In the genomic region with DNA sequence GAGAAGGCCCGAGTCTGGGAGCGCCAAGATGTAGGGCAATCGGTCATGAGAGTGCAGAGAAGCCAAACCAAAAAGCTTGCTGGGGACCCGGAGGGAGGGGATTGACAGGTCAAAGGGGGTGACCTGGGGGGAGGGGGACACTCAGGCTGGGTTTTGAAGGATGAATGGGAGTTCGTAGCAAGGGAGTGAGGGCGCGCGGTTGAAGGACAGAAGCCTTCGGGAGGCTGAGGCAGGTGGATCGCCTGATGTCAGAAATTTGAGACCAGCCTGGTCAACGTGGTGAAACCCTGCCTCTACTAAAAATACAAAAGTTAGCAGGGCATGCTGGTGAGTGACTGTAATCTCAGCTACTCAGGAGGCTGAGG, we compare ENCODE assay signal across 8 cellular contexts. TPM values are rescaled to one million over a fixed set of nuclear protein-coding genes. Genes with fewer than 3 reads are reported as not detected.
A peak's percentile ranks its signal among the peaks of the same experiment; 100 is the strongest.
DNase-seq lines count a peak whose midpoint lies in the region; ATAC-seq and TF ChIP-seq lines count a peak whose summit lies in the region.
"Not testable (repeated sequence)": the region's sequence is repeated elsewhere in the genome, so short reads cannot be mapped to it uniquely, and the experiment has no call there.

No MANE protein-coding gene starts in this region.

- not testable (repeated sequence) for H3K4me1 ChIP-seq in SK-N-SH (ENCODE audit: control insufficient read depth in 1 of 2, insufficient read depth in 2 of 2, low read depth in 1 of 2, low read length in 1 of 2)
- H3K4me1 ChIP-seq in neuron (ENCODE audit: insufficient read depth, low read length): peaks cover 16% of the 10 kb centered on the region

- H2AFZ ChIP-seq in SK-N-SH (ENCODE audit: low read depth) (peak overlapping the region; percentile 95; the same call in 1 of the 2 replicates), neuron (ENCODE audit: low read depth, low read length) (peak overlapping the region; percentile 34)

- not testable (repeated sequence) for TF ChIP-seq EP300 in SK-N-SH (IDR thresholded peaks at IDR 0.05; ENCODE audit: borderline replicate concordance in 1 of 2, low read depth in 1 of 2, low read length in 1 of 2)

- peaks cover 33% of the 10 kb centered on the region for H3K79me2 ChIP-seq in SK-N-SH (ENCODE audit: insufficient read depth)

- not testable (repeated sequence) for H3K9me2 ChIP-seq in SK-N-SH

- H4K20me1 ChIP-seq in SK-N-SH (ENCODE audit: insufficient read depth): peaks cover 25% of the 10 kb centered on the region

- H3K36me3 ChIP-seq in BJ (ENCODE audit: control insufficient read depth, insufficient read depth, low read length); SK-N-SH (replicated peaks in 1 of 2; ENCODE audit: control insufficient read depth in 1 of 2, insufficient read depth in 2 of 2, low read length in 1 of 2); neuron (ENCODE audit: insufficient read depth, low read length): not testable (repeated sequence)

- peak; percentile 6 for ATAC-seq in HG03135 (IDR thresholded peaks at IDR 0.05; ENCODE audit: unreplicated experiment)
- not testable (repeated sequence) for ATAC-seq in effector memory CD8-positive, alpha-beta T cell (replicated peaks)

- POLR2A ChIA-PET in BJ (lab: Charles Lee): not testable (repeated sequence)
- POLR2A ChIA-PET in SK-N-SH (lab: Yijun Ruan, JAX): interaction anchor here (0.7 kb wide), 1 partner anchor 115 kb away, joined by 3 read pairs; no protein-coding TSS in a partner anchor

- H3K4me2 ChIP-seq in SK-N-SH: peak overlapping the region; percentile 100

- H3K9me3 Mint-ChIP-seq in activated naive CD8-positive, alpha-beta T cell (ENCODE audit: low read depth); effector memory CD8-positive, alpha-beta T cell; immature natural killer cell: not testable (repeated sequence)

- H3K4me1 Mint-ChIP-seq in activated naive CD8-positive, alpha-beta T cell (ENCODE audit: low read depth): peaks cover 13% of the 10 kb centered on the region
- H3K4me1 Mint-ChIP-seq in effector memory CD8-positive, alpha-beta T cell (ENCODE audit: low read depth in 2 of 2): peaks cover 11 to 14% of the 10 kb centered on the region in 2 donors
- peaks cover 9 to 14% of the 10 kb centered on the region in 2 donors for H3K4me1 Mint-ChIP-seq in immature natural killer cell

- H3K4me3 ChIP-seq in BJ (ENCODE audit: low read depth, low read length): peak overlapping the region; percentile 65
- H3K4me3 ChIP-seq in SK-N-SH (ENCODE audit: low read depth in 2 of 2, low read length in 1 of 2): peak overlapping the region; percentile 58 to 77
- peak overlapping the region; percentile 91 for H3K4me3 ChIP-seq in neuron (ENCODE audit: low read length)

- WGBS in SK-N-SH (ENCODE audit: low lambda C conversion rate): 63% methylated on average over 11 of the region's 11 CpGs

- H3K9ac ChIP-seq in SK-N-SH: peak overlapping the region; percentile 67

- not testable (repeated sequence) for H3F3A ChIP-seq in SK-N-SH (replicated peaks; ENCODE audit: insufficient read depth)

- DNase-seq in BJ (ENCODE audit: low read depth); SK-N-SH; effector memory CD8-positive, alpha-beta T cell; immature natural killer cell: not testable (repeated sequence)
- DNase-seq in substantia nigra (lab: John Stamatoyannopoulos, UW): peak in 5 of 49 donors; percentile 21 to 54 (median 45)

- not testable (repeated sequence) for TF ChIP-seq RAD21 in SK-N-SH (IDR thresholded peaks at IDR 0.05; ENCODE audit: low read length)

- not testable (repeated sequence) for H3K27ac Mint-ChIP-seq in activated naive CD8-positive, alpha-beta T cell
- H3K27ac Mint-ChIP-seq in effector memory CD8-positive, alpha-beta T cell: peak overlapping the region in 1 of 2 donors; percentile 78
- peak overlapping the region in 3 of 6 donors; percentile 65 to 71 (median 67) for H3K27ac Mint-ChIP-seq in immature natural killer cell

- CTCF ChIA-PET in BJ (lab: Yijun Ruan, JAX) (interaction anchor here (1.7 kb wide), 1 partner anchor 19 kb away, joined by 4 read pairs; no protein-coding TSS in a partner anchor), SK-N-SH (lab: Yijun Ruan, JAX) (interaction anchor here (0.7 to 1.1 kb wide), 4 partner anchors 9 to 278 kb away, joined by 3 to 4 read pairs (median 3); no protein-coding TSS in a partner anchor)

- not testable (repeated sequence) for H3K27ac ChIP-seq in SK-N-SH (ENCODE audit: low read depth in 2 of 2, low read length in 1 of 2)
- peak overlapping the region; percentile 86 for H3K27ac ChIP-seq in substantia nigra (ENCODE audit: low read depth, low read length, poor library complexity, severe bottlenecking)

- peak overlapping the region; percentile 77 for H3K4me3 Mint-ChIP-seq in activated naive CD8-positive, alpha-beta T cell
- peak overlapping the region; percentile 76 to 78 for H3K4me3 Mint-ChIP-seq in effector memory CD8-positive, alpha-beta T cell
- H3K4me3 Mint-ChIP-seq in immature natural killer cell: peak overlapping the region; percentile 75 to 84 (median 77)

- H3K36me3 Mint-ChIP-seq in activated naive CD8-positive, alpha-beta T cell; immature natural killer cell: not testable (repeated sequence)
- peaks cover 24% of the 10 kb centered on the region for H3K36me3 Mint-ChIP-seq in effector memory CD8-positive, alpha-beta T cell (ENCODE audit: insufficient read depth)

- not testable (repeated sequence) for H3K9me3 ChIP-seq in SK-N-SH; neuron (ENCODE audit: low read length)

- TF ChIP-seq CTCF in BJ (IDR thresholded peaks at IDR 0.05; ENCODE audit: insufficient read depth, low read depth, low read length): not testable (repeated sequence)
- 0 out of 2 replicates have a peak, but pooled peaks have one; percentile 4 for TF ChIP-seq CTCF in SK-N-SH (IDR thresholded peaks at IDR 0.05)

- not testable (repeated sequence) for H3K27me3 Mint-ChIP-seq in activated naive CD8-positive, alpha-beta T cell; effector memory CD8-positive, alpha-beta T cell
- H3K27me3 Mint-ChIP-seq in immature natural killer cell (ENCODE audit: low read depth in 3 of 3): peaks cover 0 to 16% (median 3%) of the 10 kb centered on the region in 3 donors

- H3K27me3 ChIP-seq in BJ (ENCODE audit: control insufficient read depth, insufficient read depth, low read length); SK-N-SH (ENCODE audit: insufficient read depth); neuron (ENCODE audit: insufficient read depth, low read length): not testable (repeated sequence)

RNA-seq across cellular contexts. Expression of gene SPDYE3, which starts 35.0 kb away (rescaled TPM):
- polyA plus RNA-seq in BJ (2011; rRNA removed) (not detected in 2 replicates), SK-N-SH (2012; rRNA removed) (not detected in 2 replicates), immature natural killer cell (10 to 100 TPM in 1 of 3 donors, 1 to 10 TPM in 2; 6.8 to 11.1 (median 7.6) TPM)
- not detected in 2 replicates for polyA minus RNA-seq in BJ (2011; rRNA and poly(A)+ RNA removed)
- polyA plus RNA-seq in SK-N-SH (2012; cell fraction: cytosol; rRNA removed): not detected in 2 replicates
- polyA plus RNA-seq in SK-N-SH (2012; cell fraction: nucleus; rRNA removed): not detected in 2 replicates

RNA-seq across cellular contexts. Expression of gene PVRIG, which starts 52.8 kb away (rescaled TPM):
- not detected in 2 replicates for polyA plus RNA-seq in BJ (2011; rRNA removed)
- polyA minus RNA-seq in BJ (2011; rRNA and poly(A)+ RNA removed): not detected in 2 replicates
- not detected in 2 replicates for polyA plus RNA-seq in SK-N-SH (2012; rRNA removed)
- not detected in 2 replicates for polyA plus RNA-seq in SK-N-SH (2012; cell fraction: cytosol; rRNA removed)
- not detected in 2 replicates for polyA plus RNA-seq in SK-N-SH (2012; cell fraction: nucleus; rRNA removed)
- polyA plus RNA-seq in immature natural killer cell: 100 to 1,000 TPM; 151 to 240 (median 209) TPM

Comparison
In these comparisons a context has a peak if more than half of its experiments do, and no peak if none do; other contexts are left out.
1. RNA of gene PVRIG, which starts 52.8 kb away (polyA plus RNA-seq): 151 to 240 TPM in immature natural killer cell; not detected in SK-N-SH and not detected in BJ; every median in the first group is over 100 times any median in the second.
2. Peak in every context shown above with its lines, with median percentiles within 50 percentile points of each other: H3K4me3 ChIP-seq and H3K4me3 Mint-ChIP-seq.